8 cellular contexts compared by ENCODE assay signal in genomic region chr6:108492131-108492766, GRCh38.
DNase-seq lines count a peak whose midpoint lies in the region; ATAC-seq and TF ChIP-seq lines count a peak whose summit lies in the region.

No MANE protein-coding gene starts in this region.

- H3K4me2 ChIP-seq in KMS-11, result no peak overlapping the region

- DNase-seq in ELR (ENCODE audit: low read depth), result peak; percentile 61
- peak; percentile 15 for DNase-seq in SKM-1 (lab: John Stamatoyannopoulos, UW; ENCODE audit: unreplicated experiment)
- DNase-seq in foreskin fibroblast, result peak; percentile 24 to 69
- DNase-seq in gastrocnemius medialis, result no peak
- DNase-seq in islet precursor cell, result no peak

- peak; percentile 45 for TF ChIP-seq CTCF in KMS-11 (conservative IDR thresholded peaks at IDR 0.05; ENCODE audit: low read depth, low read length)
- TF ChIP-seq CTCF in foreskin fibroblast (IDR thresholded peaks at IDR 0.05; ENCODE audit: low read depth, low read length), result peak; percentile 61
- peak; percentile 24 to 61 (median 31) for TF ChIP-seq CTCF in gastrocnemius medialis (IDR thresholded peaks at IDR 0.05 in 4 of 5, conservative IDR thresholded peaks at IDR 0.05 in 1 of 5)

- intact Hi-C loops in gastrocnemius medialis (cut with DNase I; ENCODE audit: low total_unique reads), result loop anchor here (2.0 kb wide), 1 partner anchor 379 kb away; no protein-coding TSS in a partner anchor

- H3K27me3 ChIP-seq in KMS-11 (ENCODE audit: insufficient read depth, low read depth) (no peaks in the 10 kb centered on the region), gastrocnemius medialis (no peaks in the 10 kb centered on the region)

- no peak for TF ChIP-seq POLR2A in gastrocnemius medialis (IDR thresholded peaks at IDR 0.05)

- no peaks in the 10 kb centered on the region for H3K9me3 ChIP-seq in gastrocnemius medialis

- H4K20me1 ChIP-seq in KMS-11 (ENCODE audit: insufficient read depth), result no peaks in the 10 kb centered on the region

- peak; percentile 47 to 80 for ATAC-seq in gastrocnemius medialis
- ATAC-seq in HG03442 (IDR thresholded peaks at IDR 0.05; ENCODE audit: unreplicated experiment), result no peak
- ATAC-seq in GM19328 (IDR thresholded peaks at IDR 0.05; ENCODE audit: unreplicated experiment), result no peak

- H3K27ac ChIP-seq in KMS-11, result no peak overlapping the region
- no peak overlapping the region for H3K27ac ChIP-seq in gastrocnemius medialis

- H3K4me1 ChIP-seq in KMS-11 (ENCODE audit: low read depth, poor library complexity, severe bottlenecking) (no peaks in the 10 kb centered on the region), gastrocnemius medialis (peaks cover 0 to 7% of the 10 kb centered on the region in 2 donors)

- H3K9ac ChIP-seq in KMS-11, result no peak overlapping the region

- H3K4me3 ChIP-seq in KMS-11 (IDR thresholded peaks at IDR 0.05; ENCODE audit: insufficient read depth, low read depth, low read length) (no peak overlapping the region), foreskin fibroblast (ENCODE audit: low read depth in 1 of 2, low read length in 2 of 2) (no peak overlapping the region), gastrocnemius medialis (no peak overlapping the region)

- no peak overlapping the region for H2AFZ ChIP-seq in KMS-11 (ENCODE audit: low read depth)

- H3K36me3 ChIP-seq in KMS-11 (ENCODE audit: insufficient read depth) (no peaks in the 10 kb centered on the region), gastrocnemius medialis (no peaks in the 10 kb centered on the region)

- in situ Hi-C loops in gastrocnemius medialis (cut with MboI; ENCODE audit: low sequenced_read_pairs in 4 of 4), result loop anchor here (10.0 to 25.0 kb wide), 3 partner anchors 377 to 505 kb away; no protein-coding TSS in a partner anchor

- H3K79me2 ChIP-seq in KMS-11 (ENCODE audit: insufficient read depth, low read depth), result no peaks in the 10 kb centered on the region

Comparison
In these comparisons a context has a peak if more than half of its experiments do, and no peak if none do; other contexts are left out.
1. DNase-seq: peak in ELR (single experiment), SKM-1 (single experiment) and foreskin fibroblast (2 of 2); none in gastrocnemius medialis (0 of 2) and islet precursor cell (single experiment).
2. ATAC-seq: peak in gastrocnemius medialis (2 of 2); none in HG03442 (single experiment) and GM19328 (single experiment).
3. Peak in every context shown above with its lines, with median percentiles within 50 percentile points of each other: CTCF ChIP-seq.